Comparison of ENCODE assay signal across 17 cellular contexts in the genomic region with DNA sequence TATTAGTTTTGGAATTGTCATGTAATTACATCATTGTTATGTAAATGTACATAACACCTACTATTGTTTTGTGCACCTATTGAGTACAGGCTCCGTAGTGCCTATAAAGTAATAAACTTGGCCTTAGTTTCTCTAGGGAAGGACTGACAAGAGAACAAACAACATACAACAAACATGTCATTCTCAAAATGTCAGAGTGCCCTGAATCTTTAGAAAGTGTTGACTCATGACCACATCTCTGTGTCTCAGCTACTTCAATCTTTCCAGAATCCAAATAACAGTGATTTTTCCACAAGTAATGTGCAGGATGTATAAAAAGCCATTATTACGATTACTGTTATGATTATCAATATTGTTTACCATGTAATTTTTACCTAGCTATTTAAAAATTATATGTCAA. TPM values are rescaled to one million over a fixed set of nuclear protein-coding genes. Genes with fewer than 3 reads are reported as not detected.
A peak's percentile ranks its signal among the peaks of the same experiment; 100 is the strongest.
DNase-seq lines count a peak whose midpoint lies in the region; ATAC-seq, FAIRE-seq and TF ChIP-seq lines count a peak whose summit lies in the region.
"Had no signal": no experiment of that assay in that cellular context is flagged by ENCODE, and none has a peak within 500 bp of the region (broad histone marks: within the 10 kb centered on the region; RNA-seq: fewer than 3 reads in every experiment).

No MANE protein-coding gene starts in this region.

- no peak overlapping the region for H3K27ac ChIP-seq in small intestine (ENCODE audit: low read depth in 1 of 2, low read length in 1 of 2)
- H3K27ac ChIP-seq: RWPE1, SK-N-MC had no signal

- H3K36me3 Mint-ChIP-seq in glutamatergic neuron (ENCODE audit: unreplicated experiment) = no peaks in the 10 kb centered on the region
- H3K36me3 Mint-ChIP-seq: CD4-positive, CD25-positive, alpha-beta regulatory T cell had no signal

- no peak overlapping the region for H3K4me3 ChIP-seq in small intestine (ENCODE audit: low read depth in 1 of 2, low read length in 2 of 2)
- H3K4me3 ChIP-seq: GM12878, SK-N-MC had no signal

- WGBS in small intestine, 3 donors = 72 to 81% (median 77%) methylated on average over 2 of the region's 2 CpGs

- FAIRE-seq in small intestine (lab: Jason Lieb, UNC) = no peak
- FAIRE-seq: GM12878 had no signal

- no peaks in the 10 kb centered on the region for H3K36me3 ChIP-seq in small intestine (ENCODE audit: control insufficient read depth in 2 of 2, insufficient read depth in 2 of 2, low read length in 2 of 2)

- H3K4me3 Mint-ChIP-seq in glutamatergic neuron (ENCODE audit: unreplicated experiment) = no peak overlapping the region
- H3K4me3 Mint-ChIP-seq: CD4-positive, CD25-positive, alpha-beta regulatory T cell had no signal

- no peaks in the 10 kb centered on the region for H3K4me1 ChIP-seq in small intestine (ENCODE audit: control insufficient read depth in 2 of 2, insufficient read depth in 1 of 2, low read depth in 1 of 2, low read length in 1 of 2)

- H3K27me3 Mint-ChIP-seq in glutamatergic neuron (ENCODE audit: unreplicated experiment) = peaks cover 2% of the 10 kb centered on the region
- H3K27me3 Mint-ChIP-seq: CD4-positive, CD25-positive, alpha-beta regulatory T cell had no signal

- peak overlapping the region; percentile 35 for H3K27ac Mint-ChIP-seq in glutamatergic neuron (ENCODE audit: unreplicated experiment)
- H3K27ac Mint-ChIP-seq: CD4-positive, CD25-positive, alpha-beta regulatory T cell had no signal

- H3K9me3 Mint-ChIP-seq in glutamatergic neuron (ENCODE audit: unreplicated experiment) = no peaks in the 10 kb centered on the region

- H3K27me3 ChIP-seq in small intestine (ENCODE audit: control insufficient read depth in 2 of 2, insufficient read depth in 2 of 2, low read length in 2 of 2) = no peaks in the 10 kb centered on the region

- peaks cover 24% of the 10 kb centered on the region for H3K4me1 Mint-ChIP-seq in glutamatergic neuron (ENCODE audit: low read depth, unreplicated experiment)
- H3K4me1 Mint-ChIP-seq: CD4-positive, CD25-positive, alpha-beta regulatory T cell had no signal

- DNase-seq in NCI-H146 treated with DMSO at 0.1 percent for 48 hours (lab: John Stamatoyannopoulos, UW; ENCODE audit: unreplicated experiment) = peak; percentile 53
- no peak for DNase-seq in glutamatergic neuron
- no peak for DNase-seq in small intestine
- DNase-seq in NOMO-1 treated with DMSO at 0.1 percent for 48 hours (lab: John Stamatoyannopoulos, UW; ENCODE audit: unreplicated experiment) = no peak
- DNase-seq: CD4-positive, CD25-positive, alpha-beta regulatory T cell; DND-41; H7; NCI-H1105; NCI-H2171; OCI-M1; SHP77 treated with DMSO at 0.1 percent for 48 hours had no signal

- no peak for TF ChIP-seq CTCF in glutamatergic neuron (IDR thresholded peaks at IDR 0.05; ENCODE audit: partially characterized antibody, unreplicated experiment)

- ATAC-seq in SK-N-SH treated with all-trans-retinoic acid at 6 μM for 48 hours (peak; percentile 34), HG02885 (IDR thresholded peaks at IDR 0.05; ENCODE audit: poor library complexity, unreplicated experiment) (no peak), HG03469 (IDR thresholded peaks at IDR 0.05; ENCODE audit: unreplicated experiment) (no peak)
- ATAC-seq: GM12878 had no signal

- H3K9me3 ChIP-seq in small intestine (ENCODE audit: control insufficient read depth, low read depth) = no peaks in the 10 kb centered on the region

TF ChIP-seq in SK-N-SH treated with all-trans-retinoic acid at 6 μM for 48 hours, 23 proteins besides CTCF, POLR2A, EP300 and RAD21:
- no peak for TF ChIP-seq PPARA (CRISPR knock-in tag; IDR thresholded peaks at IDR 0.05; ENCODE audit: borderline replicate concordance)
- TF ChIP-seq, protein P1, sequence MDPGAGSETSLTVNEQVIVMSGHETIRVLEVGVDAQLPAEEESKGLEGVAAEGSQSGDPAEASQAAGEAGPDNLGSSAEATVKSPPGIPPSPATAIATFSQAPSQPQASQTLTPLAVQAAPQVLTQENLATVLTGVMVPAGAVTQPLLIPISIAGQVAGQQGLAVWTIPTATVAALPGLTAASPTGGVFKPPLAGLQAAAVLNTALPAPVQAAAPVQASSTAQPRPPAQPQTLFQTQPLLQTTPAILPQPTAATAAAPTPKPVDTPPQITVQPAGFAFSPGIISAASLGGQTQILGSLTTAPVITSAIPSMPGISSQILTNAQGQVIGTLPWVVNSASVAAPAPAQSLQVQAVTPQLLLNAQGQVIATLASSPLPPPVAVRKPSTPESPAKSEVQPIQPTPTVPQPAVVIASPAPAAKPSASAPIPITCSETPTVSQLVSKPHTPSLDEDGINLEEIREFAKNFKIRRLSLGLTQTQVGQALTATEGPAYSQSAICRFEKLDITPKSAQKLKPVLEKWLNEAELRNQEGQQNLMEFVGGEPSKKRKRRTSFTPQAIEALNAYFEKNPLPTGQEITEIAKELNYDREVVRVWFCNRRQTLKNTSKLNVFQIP (CRISPR knock-in tag; IDR thresholded peaks at IDR 0.05; ENCODE audit: borderline replicate concordance, low read depth) = no peak
- TF ChIP-seq SNAI2 (CRISPR knock-in tag; IDR thresholded peaks at IDR 0.05) = no peak
- TF ChIP-seq TCF4 (CRISPR knock-in tag; IDR thresholded peaks at IDR 0.05; ENCODE audit: borderline replicate concordance) = no peak

RNA-seq across cellular contexts. Expression of a gene that starts 17.2 kb away (rescaled TPM):
- not detected for total RNA-seq in glutamatergic neuron (ENCODE audit: unreplicated experiment)
- under 1 TPM in 2 of 3 donors, not detected in 1; 0.54 TPM for polyA plus RNA-seq in small intestine
- total RNA-seq: CD4-positive, CD25-positive, alpha-beta regulatory T cell had no signal
- polyA plus RNA-seq: CD4-positive, CD25-positive, alpha-beta regulatory T cell had no signal
